In the genomic region with DNA sequence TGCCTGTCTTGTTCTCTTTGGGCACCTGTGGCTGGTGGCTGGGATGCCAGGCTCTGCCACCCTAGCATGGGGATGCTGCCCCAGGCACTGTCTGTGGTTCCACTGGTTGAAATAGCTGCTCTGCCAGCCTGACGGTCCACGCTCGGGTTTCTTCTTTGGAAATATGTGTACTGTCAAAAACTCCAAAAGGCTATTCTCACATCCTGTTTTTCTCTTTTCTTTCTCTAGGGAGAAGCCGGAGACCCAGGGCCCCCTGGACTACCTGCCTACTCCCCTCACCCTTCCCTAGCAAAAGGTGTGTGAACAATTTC, we compare ENCODE assay signal across 17 cellular contexts.
"Had no signal": no experiment of that assay in that cellular context is flagged by ENCODE, and none has a peak within 500 bp of the region (broad histone marks: within the 10 kb centered on the region; RNA-seq: fewer than 3 reads in every experiment).

No MANE protein-coding gene starts in this region.

- H3K27ac ChIP-seq: cardiac muscle cell, epithelial cell of prostate, hepatocyte, neutrophil, testis, vagina, VCaP had no signal

- H3K4me1 Mint-ChIP-seq: activated CD4-positive, alpha-beta memory T cell treated with anti-CD3 and anti-CD28 coated beads, Interleukin-2, amount 10 ng/mL, durations not matched to agents 7 days and 5 days; naive thymus-derived CD4-positive, alpha-beta T cell had no signal

- H3K36me3 ChIP-seq: neutrophil had no signal

- DNase-seq: activated CD4-positive, alpha-beta memory T cell treated with anti-CD3 and anti-CD28 coated beads, Interleukin-2, amount 10 ng/mL, durations not matched to agents 7 days and 5 days; activated CD8-positive, alpha-beta memory T cell treated with anti-CD3 and anti-CD28 coated beads, Interleukin-2, amount 50 U/mL, for 4 hours; activated naive CD8-positive, alpha-beta T cell treated with anti-CD3 and anti-CD28 coated beads, Interleukin-2, amount 10 ng/mL, durations not matched to agents 7 days and 5 days; activated T-cell treated with anti-CD3 and anti-CD28 coated beads, Interleukin-2, amount 50 U/mL, for 72 hours; effector memory CD8-positive, alpha-beta T cell; naive thymus-derived CD4-positive, alpha-beta T cell; stimulated activated CD4-positive, alpha-beta T cell treated with anti-CD3 and anti-CD28 coated beads, Interleukin-12 subunit alpha, Interleukin-12 subunit beta, amount 100 ng/mL, for 4 hours; stimulated activated naive CD8-positive, alpha-beta T cell treated with anti-CD3 and anti-CD28 coated beads, Interleukin-15, Interleukin-2, amounts not matched to agents 100 U/mL and 50 U/mL, for 24 hours; testis had no signal

- H3K4me1 ChIP-seq: testis, vagina had no signal

- ATAC-seq: activated T-cell treated with anti-CD3 and anti-CD28 coated beads, Interleukin-2, amount 50 U/mL, for 72 hours; effector memory CD8-positive, alpha-beta T cell; naive thymus-derived CD4-positive, alpha-beta T cell; sciatic nerve; stimulated activated naive CD8-positive, alpha-beta T cell treated with anti-CD3 and anti-CD28 coated beads, Interleukin-15, Interleukin-2, amounts not matched to agents 100 U/mL and 50 U/mL, for 24 hours had no signal

- H3K4me3 Mint-ChIP-seq: activated CD4-positive, alpha-beta memory T cell treated with anti-CD3 and anti-CD28 coated beads, Interleukin-2, amount 10 ng/mL, durations not matched to agents 7 days and 5 days; activated naive CD8-positive, alpha-beta T cell treated with anti-CD3 and anti-CD28 coated beads, Interleukin-2, amount 10 ng/mL, durations not matched to agents 7 days and 5 days; activated T-cell treated with anti-CD3 and anti-CD28 coated beads, Interleukin-2, amount 50 U/mL, for 72 hours; effector memory CD8-positive, alpha-beta T cell; naive thymus-derived CD4-positive, alpha-beta T cell had no signal

- H3K27ac Mint-ChIP-seq: activated CD4-positive, alpha-beta memory T cell treated with anti-CD3 and anti-CD28 coated beads, Interleukin-2, amount 10 ng/mL, durations not matched to agents 7 days and 5 days; activated naive CD8-positive, alpha-beta T cell treated with anti-CD3 and anti-CD28 coated beads, Interleukin-2, amount 10 ng/mL, durations not matched to agents 7 days and 5 days; activated T-cell treated with anti-CD3 and anti-CD28 coated beads, Interleukin-2, amount 50 U/mL, for 72 hours; effector memory CD8-positive, alpha-beta T cell; naive thymus-derived CD4-positive, alpha-beta T cell had no signal

- H3K9me3 Mint-ChIP-seq: activated CD4-positive, alpha-beta memory T cell treated with anti-CD3 and anti-CD28 coated beads, Interleukin-2, amount 10 ng/mL, durations not matched to agents 7 days and 5 days; activated naive CD8-positive, alpha-beta T cell treated with anti-CD3 and anti-CD28 coated beads, Interleukin-2, amount 10 ng/mL, durations not matched to agents 7 days and 5 days; activated T-cell treated with anti-CD3 and anti-CD28 coated beads, Interleukin-2, amount 50 U/mL, for 72 hours; effector memory CD8-positive, alpha-beta T cell; naive thymus-derived CD4-positive, alpha-beta T cell had no signal

- H3K36me3 Mint-ChIP-seq: activated naive CD8-positive, alpha-beta T cell treated with anti-CD3 and anti-CD28 coated beads, Interleukin-2, amount 10 ng/mL, durations not matched to agents 7 days and 5 days; naive thymus-derived CD4-positive, alpha-beta T cell had no signal

- H3K27me3 Mint-ChIP-seq: progenitor cell of endocrine pancreas had no signal

- H3K4me3 ChIP-seq: cardiac muscle cell, hepatocyte, testis, vagina had no signal

- H3K9me3 ChIP-seq: neutrophil, testis, vagina had no signal

- H3K27me3 ChIP-seq: cardiac muscle cell, hepatocyte, testis, vagina had no signal
